Comparison of ENCODE assay signal across 24 cellular contexts in the genomic region with DNA sequence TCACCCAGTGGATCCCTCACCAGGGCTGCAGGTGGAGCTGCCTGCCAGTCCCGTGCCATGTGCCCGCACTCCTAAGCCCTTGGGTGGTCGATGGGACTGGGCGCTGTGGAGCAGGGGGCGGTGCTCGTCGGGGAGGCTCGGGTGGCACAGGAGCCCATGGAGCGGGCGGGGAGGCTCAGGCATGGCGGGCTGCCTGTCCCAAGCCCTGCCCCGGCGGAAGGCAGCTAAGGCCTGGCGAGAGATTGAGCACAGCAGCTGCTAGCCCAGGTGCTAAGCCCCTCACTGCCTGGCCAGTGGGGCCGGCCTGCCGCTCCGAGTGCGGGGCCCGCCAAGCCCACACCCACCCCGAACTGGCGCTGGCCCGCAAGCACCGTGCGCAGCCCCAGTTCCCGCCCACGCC.
"Had no signal": no experiment of that assay in that cellular context is flagged by ENCODE, and none has a peak within 500 bp of the region (broad histone marks: within the 10 kb centered on the region; RNA-seq: fewer than 3 reads in every experiment).

No MANE protein-coding gene starts in this region.

- ATAC-seq: effector memory CD8-positive, alpha-beta T cell; esophagus mucosa; foreskin keratinocyte; gastrocnemius medialis; gastroesophageal sphincter; heart left ventricle; heart right ventricle had no signal

- H3K9me3 ChIP-seq: colonic mucosa, esophagus muscularis mucosa, esophagus squamous epithelium, gastrocnemius medialis, gastroesophageal sphincter, heart left ventricle, heart right ventricle had no signal

- H3K4me3 ChIP-seq: colonic mucosa, coronary artery, dorsolateral prefrontal cortex, esophagus muscularis mucosa, esophagus squamous epithelium, gastrocnemius medialis, gastroesophageal sphincter, heart left ventricle, heart right ventricle had no signal

- H3K27me3 ChIP-seq: colonic mucosa, dorsolateral prefrontal cortex, esophagus muscularis mucosa, esophagus squamous epithelium, foreskin keratinocyte, gastrocnemius medialis, gastroesophageal sphincter, heart left ventricle, heart right ventricle had no signal

- H3K4me1 ChIP-seq: colonic mucosa, esophagus muscularis mucosa, esophagus squamous epithelium, foreskin keratinocyte, gastrocnemius medialis, gastroesophageal sphincter, heart left ventricle, heart right ventricle had no signal

- H3K36me3 ChIP-seq: colonic mucosa, esophagus muscularis mucosa, esophagus squamous epithelium, gastrocnemius medialis, gastroesophageal sphincter, heart left ventricle, heart right ventricle had no signal

- H3K27ac ChIP-seq: colonic mucosa, coronary artery, dorsolateral prefrontal cortex, epithelial cell of prostate, esophagus muscularis mucosa, esophagus squamous epithelium, foreskin keratinocyte, gastrocnemius medialis, gastroesophageal sphincter, heart left ventricle, heart right ventricle had no signal

- DNase-seq: colonic mucosa; cortex of kidney; dermis blood vessel endothelial cell; dorsolateral prefrontal cortex; effector CD4-positive, alpha-beta T cell; effector CD8-positive, alpha-beta T cell; effector memory CD4-positive, alpha-beta T cell; effector memory CD8-positive, alpha-beta T cell; endodermal cell; erythroblast; esophagus squamous epithelium; foreskin fibroblast; foreskin keratinocyte; foreskin melanocyte; gastrocnemius medialis; glutamatergic neuron; head of caudate nucleus; heart left ventricle; heart right ventricle had no signal
